In the genomic region with DNA sequence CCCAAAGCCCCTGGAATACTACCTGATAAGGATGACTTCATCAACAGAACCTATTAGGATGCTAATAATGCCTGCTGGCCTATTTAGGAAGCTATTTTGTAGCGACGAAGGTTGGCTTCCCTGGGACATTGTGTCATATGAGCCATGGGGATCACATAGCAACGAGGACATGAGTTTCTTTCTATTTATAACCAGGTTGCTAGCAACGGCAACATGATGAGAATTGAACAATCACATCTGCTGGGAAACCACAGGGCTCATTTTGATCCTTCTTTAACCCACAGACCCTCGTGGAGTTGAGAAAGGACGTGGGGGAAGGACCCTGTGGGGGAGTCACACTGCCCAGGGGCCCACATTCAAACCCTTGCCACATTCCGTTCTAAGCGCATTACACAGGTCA, we compare ENCODE assay signal across 13 cellular contexts.
DNase-seq lines count a peak whose midpoint lies in the region; ATAC-seq and TF ChIP-seq lines count a peak whose summit lies in the region.
"Had no signal": no experiment of that assay in that cellular context is flagged by ENCODE, and none has a peak within 500 bp of the region (broad histone marks: within the 10 kb centered on the region; RNA-seq: fewer than 3 reads in every experiment).

No MANE protein-coding gene starts in this region.

- TF ChIP-seq POLR2A in tibial nerve (IDR thresholded peaks at IDR 0.05), result no peak

- 33 to 39% methylated on average over 8 of the region's 8 CpGs for WGBS in ectodermal cell, 2 experiments
- WGBS in tibial nerve, 2 donors, result 60 to 62% methylated on average over 8 of the region's 8 CpGs

- peaks cover 49% of the 10 kb centered on the region for H3K4me1 ChIP-seq in ectodermal cell (ENCODE audit: control insufficient read depth, insufficient read depth, low read length)
- peaks cover 0 to 22% (median 3%) of the 10 kb centered on the region in 4 donors for H3K4me1 ChIP-seq in tibial nerve

- peak; percentile 47 for DNase-seq in COLO668 (lab: John Stamatoyannopoulos, UW; ENCODE audit: unreplicated experiment)
- DNase-seq in NCI-H146 treated with DMSO at 0.1 percent for 48 hours (lab: John Stamatoyannopoulos, UW; ENCODE audit: unreplicated experiment), result peak; percentile 43
- DNase-seq in myocyte (ENCODE audit: low read depth), result peak; percentile 92
- DNase-seq in tibial nerve (ENCODE audit: low spot score in 2 of 2), result no peak
- DNase-seq in GDM1 (lab: John Stamatoyannopoulos, UW), result no peak
- DNase-seq in epidermal melanocyte (ENCODE audit: insufficient read length, low spot score), result no peak
- DNase-seq: activated naive CD8-positive, alpha-beta T cell treated with anti-CD3 and anti-CD28 coated beads, Interleukin-2, amount 10 ng/mL, durations not matched to agents 7 days and 5 days; lower lobe of right lung; NCI-H510A treated with DMSO at 0.1 percent for 48 hours; SHP77 had no signal

- TF ChIP-seq EP300 in tibial nerve (IDR thresholded peaks at IDR 0.05), result no peak

- TF ChIP-seq CTCF in tibial nerve (IDR thresholded peaks at IDR 0.05), result no peak

- H3K4me3 ChIP-seq in ectodermal cell (ENCODE audit: insufficient read depth, low read depth, low read length) (no peak overlapping the region), tibial nerve (no peak overlapping the region)
- H3K4me3 ChIP-seq: lower lobe of right lung had no signal

- H3K9me3 ChIP-seq in ectodermal cell (ENCODE audit: control insufficient read depth, low read length) (no peaks in the 10 kb centered on the region), tibial nerve (no peaks in the 10 kb centered on the region)
- H3K9me3 ChIP-seq: lower lobe of right lung had no signal

- H3K36me3 ChIP-seq in ectodermal cell (ENCODE audit: control insufficient read depth, insufficient read depth, low read length) (no peaks in the 10 kb centered on the region), tibial nerve (no peaks in the 10 kb centered on the region)
- H3K36me3 ChIP-seq: lower lobe of right lung had no signal

- ATAC-seq in GM21515 (IDR thresholded peaks at IDR 0.05; ENCODE audit: unreplicated experiment), result no peak
- ATAC-seq: lower lobe of right lung had no signal

- H3K27me3 ChIP-seq in ectodermal cell (ENCODE audit: control insufficient read depth, insufficient read depth, low read length, poor library complexity, severe bottlenecking) (peaks cover 24% of the 10 kb centered on the region), tibial nerve (no peaks in the 10 kb centered on the region)

- H3K27ac ChIP-seq in ectodermal cell (ENCODE audit: insufficient read depth, low read depth, low read length, poor library complexity, severe bottlenecking) (peak overlapping the region; percentile 60), tibial nerve (no peak overlapping the region)
- H3K27ac ChIP-seq: C4-2B, lower lobe of right lung had no signal

Comparison
In these comparisons a context has a peak if more than half of its experiments do, and no peak if none do; other contexts are left out.
1. DNase-seq: peak in COLO668 (single experiment), NCI-H146 treated with DMSO at 0.1 percent for 48 hours (single experiment) and myocyte (single experiment); none in tibial nerve (0 of 2), GDM1 (single experiment) and epidermal melanocyte (single experiment).